In genomic region chr9:127187231-127187956, GRCh38 we compare ENCODE assay signal across 1 cellular context.
A peak's percentile ranks its signal among the peaks of the same experiment; 100 is the strongest.
TF ChIP-seq lines count a peak whose summit lies in the region.

No MANE protein-coding gene starts in this region.

TF ChIP-seq in K562, 482 proteins besides CTCF, POLR2A, EP300 and RAD21 (continued from another document):
- TF ChIP-seq CEBPB (tag; IDR thresholded peaks at IDR 0.05): peak; percentile 93
- TF ChIP-seq ATF7 (IDR thresholded peaks at IDR 0.05): peak; percentile 35; the same call in 1 of the 2 replicates
- peak in 1 of 2 experiments; percentile 63; a peak in 1 of 4 replicates for TF ChIP-seq MLLT1 (IDR thresholded peaks at IDR 0.05)
- no peak for TF ChIP-seq ZNF175 (CRISPR knock-in tag; IDR thresholded peaks at IDR 0.05; ENCODE audit: low read depth)
- peak; percentile 88 for TF ChIP-seq JUND (IDR thresholded peaks at IDR 0.05; ENCODE audit: borderline replicate concordance, low read depth, low read length)
- TF ChIP-seq JUND (tag; IDR thresholded peaks at IDR 0.05; ENCODE audit: borderline replicate concordance, low read depth, low read length): peak; percentile 94; the same call in 2 of the 3 replicates
- TF ChIP-seq SMARCA5 (IDR thresholded peaks at IDR 0.05): peak; percentile 70; the same call in 1 of the 2 replicates
- no peak for TF ChIP-seq ZNF133 (CRISPR knock-in tag; IDR thresholded peaks at IDR 0.05)
- 0 out of 2 replicates have a peak, but pooled peaks have one; percentile 7 for TF ChIP-seq RAD51 (IDR thresholded peaks at IDR 0.05; ENCODE audit: borderline replicate concordance, low read depth)
- TF ChIP-seq MAFF (IDR thresholded peaks at IDR 0.05; ENCODE audit: low read length): 0 out of 2 replicates have a peak, but pooled peaks have one; percentile 48
- TF ChIP-seq ARID1B (IDR thresholded peaks at IDR 0.05): peak; percentile 82
- no peak for TF ChIP-seq LARP7 (IDR thresholded peaks at IDR 0.05)
- TF ChIP-seq ADNP (tag; IDR thresholded peaks at IDR 0.05): peak; percentile 89
- 0 out of 2 replicates have a peak, but pooled peaks have one; percentile 25 for TF ChIP-seq ZNF12 (CRISPR knock-in tag; IDR thresholded peaks at IDR 0.05)
- peak; percentile 63 for TF ChIP-seq MAFG (tag; conservative IDR thresholded peaks at IDR 0.05)
- peak; percentile 49; the same call in 1 of the 2 replicates for TF ChIP-seq LEF1 (IDR thresholded peaks at IDR 0.05)
- TF ChIP-seq HOXB6 (CRISPR knock-in tag; IDR thresholded peaks at IDR 0.05; ENCODE audit: borderline replicate concordance): no peak
- peak; percentile 61 for TF ChIP-seq NCOR1 (IDR thresholded peaks at IDR 0.05)
- no peak for TF ChIP-seq HNRNPUL1 (IDR thresholded peaks at IDR 0.05; ENCODE audit: low read length)
- TF ChIP-seq FOSL1 (tag; conservative IDR thresholded peaks at IDR 0.05): peak; percentile 96
- peak; percentile 95 for TF ChIP-seq BCOR (IDR thresholded peaks at IDR 0.05)
- no peak for TF ChIP-seq ZNF384 (IDR thresholded peaks at IDR 0.05; ENCODE audit: low read depth, low read length)
- TF ChIP-seq ZEB2 (IDR thresholded peaks at IDR 0.05): peak; percentile 82
- TF ChIP-seq HOMEZ (CRISPR knock-in tag; IDR thresholded peaks at IDR 0.05): no peak
- no peak for TF ChIP-seq PHF21A (IDR thresholded peaks at IDR 0.05; ENCODE audit: borderline replicate concordance, low read depth)
- peak; percentile 92 to 96 for TF ChIP-seq FOXK2 (conservative IDR thresholded peaks at IDR 0.05 in 1 of 2, IDR thresholded peaks at IDR 0.05 in 1 of 2; ENCODE audit: low read depth in 2 of 2)
- TF ChIP-seq HDAC2 (IDR thresholded peaks at IDR 0.05): 0 out of 2 replicates have a peak, but pooled peaks have one; percentile 53
- TF ChIP-seq C11orf30 (IDR thresholded peaks at IDR 0.05; ENCODE audit: low read depth): peak; percentile 48; the same call in 1 of the 2 replicates
- peak; percentile 78 for TF ChIP-seq CBFA2T3 (IDR thresholded peaks at IDR 0.05)
- TF ChIP-seq NRF1 (conservative IDR thresholded peaks at IDR 0.05 in 1 of 2, IDR thresholded peaks at IDR 0.05 in 1 of 2): peak; percentile 88 to 90
- TF ChIP-seq TCF3 (CRISPR knock-in tag; IDR thresholded peaks at IDR 0.05): peak; percentile 69
- peak; percentile 88 for TF ChIP-seq ESRRA (IDR thresholded peaks at IDR 0.05; ENCODE audit: borderline replicate concordance, low read depth)
